ENCODE assay signal across 8 cellular contexts in the genomic region with DNA sequence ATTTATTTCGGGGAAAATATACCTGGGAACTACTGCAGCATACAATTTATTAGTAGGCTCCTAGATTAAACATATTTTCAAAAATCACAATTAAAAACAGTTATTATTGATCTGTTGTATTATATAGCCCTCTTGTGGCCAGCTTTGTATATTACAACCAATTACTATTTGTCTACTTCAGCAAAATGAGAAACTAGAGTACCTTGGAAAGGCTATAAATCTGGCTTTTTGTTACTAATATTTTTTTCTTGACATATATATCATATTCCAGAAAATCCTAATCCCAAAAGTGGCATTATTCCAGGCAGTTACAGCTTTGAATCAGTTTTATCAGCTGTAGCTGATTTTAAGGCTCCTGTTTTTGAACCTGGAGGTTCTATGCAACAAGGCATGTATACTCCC.
DNase-seq lines count a peak whose midpoint lies in the region; ATAC-seq and TF ChIP-seq lines count a peak whose summit lies in the region.

No MANE protein-coding gene starts in this region.

- TF ChIP-seq CTCF in astrocyte of the spinal cord (IDR thresholded peaks at IDR 0.05; ENCODE audit: low read depth, low read length) (peak; percentile 53), liver (IDR thresholded peaks at IDR 0.05; ENCODE audit: low read depth, low read length, missing input control) (peak; percentile 63)

- H3K27me3 ChIP-seq in liver (ENCODE audit: control insufficient read depth in 4 of 4, insufficient read depth in 4 of 4, low read length in 3 of 4) (no peaks in the 10 kb centered on the region), MG63 (no peaks in the 10 kb centered on the region)

- H3K4me3 Mint-ChIP-seq in activated T-cell treated with anti-CD3 and anti-CD28 coated beads, Interleukin-2, amount 50 U/mL, for 72 hours, result no peak overlapping the region

- no peak for DNase-seq in activated T-cell treated with anti-CD3 and anti-CD28 coated beads, Interleukin-2, amount 50 U/mL, for 72 hours
- DNase-seq in activated T-cell treated with anti-CD3 and anti-CD28 coated beads, Interleukin-2, amount 50 U/mL, for 1 hour, result no peak
- DNase-seq in NCI-H2171 treated with DMSO at 0.1 percent for 48 hours (lab: John Stamatoyannopoulos, UW), result peak; percentile 62
- DNase-seq in astrocyte of the spinal cord (ENCODE audit: low read depth, low spot score), result peak; percentile 67
- no peak for DNase-seq in HuH-7 (ENCODE audit: low spot score)
- DNase-seq in MG63, result no peak
- no peak for DNase-seq in NCI-H128 (lab: John Stamatoyannopoulos, UW; ENCODE audit: unreplicated experiment)

- no peaks in the 10 kb centered on the region for H3K9me3 Mint-ChIP-seq in activated T-cell treated with anti-CD3 and anti-CD28 coated beads, Interleukin-2, amount 50 U/mL, for 72 hours

- H3K4me1 ChIP-seq in liver (ENCODE audit: control insufficient read depth in 4 of 4, insufficient read depth in 4 of 4, low read length in 3 of 4), result no peaks in the 10 kb centered on the region

- peak; percentile 69 to 74 for TF ChIP-seq RAD21 in liver (IDR thresholded peaks at IDR 0.05)

- H3K27ac Mint-ChIP-seq in activated T-cell treated with anti-CD3 and anti-CD28 coated beads, Interleukin-2, amount 50 U/mL, for 72 hours, result peak overlapping the region; percentile 54

- H3K4me3 ChIP-seq in astrocyte of the spinal cord (ENCODE audit: low read depth, low read length) (no peak overlapping the region), liver (ENCODE audit: low read depth in 1 of 3, low read length in 3 of 3) (no peak overlapping the region), MG63 (no peak overlapping the region)

- 54% methylated on average over 1 of the region's 1 CpG for WGBS in liver

- in situ Hi-C loops in astrocyte of the spinal cord (cut with HindIII; ENCODE audit: low sequenced_read_pairs), result no loop called here

- no peak overlapping the region for H3K27ac ChIP-seq in liver (ENCODE audit: low read depth in 1 of 2, low read length in 2 of 2)

- no peaks in the 10 kb centered on the region for H3K36me3 Mint-ChIP-seq in activated T-cell treated with anti-CD3 and anti-CD28 coated beads, Interleukin-2, amount 50 U/mL, for 72 hours (ENCODE audit: insufficient read depth in 2 of 2)

- H3K36me3 ChIP-seq in liver (ENCODE audit: control insufficient read depth in 4 of 4, insufficient read depth in 3 of 4, low read depth in 1 of 4, low read length in 3 of 4), result peaks cover 5 to 19% (median 15%) of the 10 kb centered on the region in 4 donors
- H3K36me3 ChIP-seq in MG63, result peaks cover 19% of the 10 kb centered on the region

- H3K9me3 ChIP-seq in liver (ENCODE audit: control insufficient read depth in 4 of 4, low read length in 3 of 4) (no peaks in the 10 kb centered on the region), MG63 (no peaks in the 10 kb centered on the region)

- no peak overlapping the region for H3K9ac ChIP-seq in liver (ENCODE audit: low read depth in 1 of 2, low read length in 2 of 2)

- H3K27me3 Mint-ChIP-seq in activated T-cell treated with anti-CD3 and anti-CD28 coated beads, Interleukin-2, amount 50 U/mL, for 72 hours (ENCODE audit: low read depth), result no peaks in the 10 kb centered on the region

- no peak for ATAC-seq in activated T-cell treated with anti-CD3 and anti-CD28 coated beads, Interleukin-2, amount 50 U/mL, for 72 hours (replicated peaks in 1 of 2)

- H3K4me1 Mint-ChIP-seq in activated T-cell treated with anti-CD3 and anti-CD28 coated beads, Interleukin-2, amount 50 U/mL, for 72 hours (ENCODE audit: low read depth), result no peaks in the 10 kb centered on the region

TF ChIP-seq in liver, 16 proteins besides CTCF, POLR2A, EP300 and RAD21:
- no peak for TF ChIP-seq FOXA1 (IDR thresholded peaks at IDR 0.05)

Comparison
In these comparisons a context has a peak if more than half of its experiments do, and no peak if none do; other contexts are left out.
1. DNase-seq: peak in NCI-H2171 treated with DMSO at 0.1 percent for 48 hours (single experiment) and astrocyte of the spinal cord (single experiment); none in activated T-cell treated with anti-CD3 and anti-CD28 coated beads, Interleukin-2, amount 50 U/mL, for 72 hours (0 of 2), activated T-cell treated with anti-CD3 and anti-CD28 coated beads, Interleukin-2, amount 50 U/mL, for 1 hour (single experiment), HuH-7 (single experiment), MG63 (single experiment) and NCI-H128 (single experiment).